Comparison of ENCODE assay signal across 14 cellular contexts in genomic region chr9:111959960-111960359, GRCh38.
A peak's percentile ranks its signal among the peaks of the same experiment; 100 is the strongest.
DNase-seq lines count a peak whose midpoint lies in the region; ATAC-seq, FAIRE-seq and TF ChIP-seq lines count a peak whose summit lies in the region.
"Had no signal": no experiment of that assay in that cellular context is flagged by ENCODE, and none has a peak within 500 bp of the region (broad histone marks: within the 10 kb centered on the region; RNA-seq: fewer than 3 reads in every experiment).

No MANE protein-coding gene starts in this region.

- H3K9ac ChIP-seq in K562 (ENCODE audit: insufficient read depth in 1 of 2, low read depth in 2 of 2, low read length in 2 of 2) (no peak overlapping the region), keratinocyte (ENCODE audit: control insufficient read depth, extremely low read depth, insufficient read depth, low read length) (peak overlapping the region; percentile 77)

- 26% methylated on average over 5 of the region's 5 CpGs for WGBS in K562 (ENCODE audit: insufficient coverage, low coverage, missing lambda C conversion rate)
- 73% methylated on average over 5 of the region's 5 CpGs; no CpG with 5 or more reads in 1 of the 2 donors for WGBS in transverse colon (ENCODE audit: low coverage in 1 of 2), 2 donors

- CTCF ChIA-PET in K562 (lab: Yijun Ruan, JAX; ENCODE audit: low intra/inter-chr PET ratio) = no interaction called here

- H3K4me2 ChIP-seq in K562 (ENCODE audit: insufficient read depth, low read length) (peak overlapping the region; percentile 48; the same call in 1 of the 2 replicates), keratinocyte (ENCODE audit: control insufficient read depth, extremely low read depth, insufficient read depth, low read depth, low read length) (peak overlapping the region; percentile 82)

- FAIRE-seq in K562 (lab: Jason Lieb, UNC) (no peak), keratinocyte (lab: Jason Lieb, UNC) (no peak)

- TF ChIP-seq CTCF in K562 (IDR thresholded peaks at IDR 0.05 in 2 of 3, conservative IDR thresholded peaks at IDR 0.05 in 1 of 3; ENCODE audit: insufficient read depth in 2 of 3, low read depth in 1 of 3, low read length in 3 of 3) = no peak
- TF ChIP-seq CTCF in keratinocyte (optimal IDR thresholded peaks at IDR 0.05 in 1 of 3, IDR thresholded peaks at IDR 0.05 in 1 of 3, conservative IDR thresholded peaks at IDR 0.05 in 1 of 3; ENCODE audit: extremely low read depth in 1 of 3, insufficient read depth in 2 of 3, low read length in 3 of 3) = no peak
- no peak for TF ChIP-seq CTCF in transverse colon (IDR thresholded peaks at IDR 0.05)

- H4K20me1 ChIP-seq in K562 (replicated peaks; ENCODE audit: control insufficient read depth, insufficient read depth, low read length) = no peaks in the 10 kb centered on the region
- no peaks in the 10 kb centered on the region for H4K20me1 ChIP-seq in keratinocyte (ENCODE audit: control insufficient read depth, extremely low read depth, insufficient read depth, low read length)

- in situ Hi-C loops in K562 (cut with MboI) = no loop called here
- in situ Hi-C loops in transverse colon (cut with MboI; ENCODE audit: low pct_ligation_motif_present in 1 of 4, low pct_unique_long_range_greater_than_20kb in 1 of 4, low sequenced_read_pairs in 3 of 4) = no loop called here

- intact Hi-C loops in K562 (cut with micrococcal nuclease) = loop anchor here (5.0 to 10.0 kb wide), 2 partner anchors 63 to 405 kb away; partner anchors contain the start of gene UGCG
- intact Hi-C loops in transverse colon (cut with DNase I; ENCODE audit: low total_unique reads) = no loop called here

- POLR2A ChIA-PET in K562 (lab: Yijun Ruan, JAX) = interaction anchor here (0.7 to 1.4 kb wide), 3 partner anchors 33 to 448 kb away, joined by 3 read pairs; no protein-coding TSS in a partner anchor

- ATAC-seq in K562 = peak; percentile 7; the same call in 2 of the 3 replicates
- ATAC-seq in GM21576 (IDR thresholded peaks at IDR 0.05; ENCODE audit: unreplicated experiment) = no peak

- H3K36me3 ChIP-seq in K562 (ENCODE audit: control insufficient read depth, insufficient read depth, low read length) (no peaks in the 10 kb centered on the region), keratinocyte (ENCODE audit: control insufficient read depth in 2 of 2, extremely low read depth in 1 of 2, insufficient read depth in 2 of 2, low read length in 2 of 2) (no peaks in the 10 kb centered on the region), transverse colon (no peaks in the 10 kb centered on the region)
- H3K36me3 ChIP-seq: heart left ventricle had no signal

- H3K9me3 ChIP-seq in K562 (replicated peaks; ENCODE audit: control insufficient read depth, insufficient read depth, low read depth, low read length) = no peaks in the 10 kb centered on the region
- no peaks in the 10 kb centered on the region for H3K9me3 ChIP-seq in keratinocyte (ENCODE audit: control insufficient read depth, low read depth, low read length)
- no peaks in the 10 kb centered on the region for H3K9me3 ChIP-seq in transverse colon
- H3K9me3 ChIP-seq: heart left ventricle, testis had no signal

- DNase-seq in DMS 273 (lab: John Stamatoyannopoulos, UW; ENCODE audit: unreplicated experiment) (peak; percentile 8), DMS 273 treated with DMSO at 0.1 percent for 48 hours (lab: John Stamatoyannopoulos, UW) (no peak), K562 (ENCODE audit: extremely low read depth in 1 of 4, low spot score in 3 of 4) (no peak), keratinocyte (ENCODE audit: low read depth, low spot score) (peak; percentile 93), transverse colon (no peak), T-helper 9 cell (no peak), NCI-H187 (lab: John Stamatoyannopoulos, UW) (no peak)
- DNase-seq: NCI-H187 treated with DMSO at 0.1 percent for 48 hours, nephron progenitor cell, testis had no signal

- no peaks in the 10 kb centered on the region for H3K9me1 ChIP-seq in K562 (ENCODE audit: control insufficient read depth, insufficient read depth, low read length)
- no peaks in the 10 kb centered on the region for H3K9me1 ChIP-seq in keratinocyte (ENCODE audit: control insufficient read depth, extremely low read depth, insufficient read depth, low read length)

- TF ChIP-seq POLR2A in K562 (conservative IDR thresholded peaks at IDR 0.05) = no peak
- TF ChIP-seq POLR2A in transverse colon (IDR thresholded peaks at IDR 0.05) = no peak

- no TSS peak for BruUV-seq in K562 (replicated peaks; lab: Mats Ljungman, UMichigan)

- dilution Hi-C loops in keratinocyte (cut with MboI; ENCODE audit: extremely low pct_ligation_motif_present, low sequenced_read_pairs) = no loop called here

- TF ChIP-seq EP300 in K562 (IDR thresholded peaks at IDR 0.05; ENCODE audit: low read length) (no peak), transverse colon (IDR thresholded peaks at IDR 0.05; ENCODE audit: low read depth) (no peak)

- H3K4me3 ChIP-seq in K562 (no peak overlapping the region), keratinocyte (ENCODE audit: control insufficient read depth in 2 of 3, extremely low read depth in 1 of 3, insufficient read depth in 2 of 3, low read depth in 1 of 3, low read length in 3 of 3) (no peak overlapping the region), transverse colon (no peak overlapping the region)
- H3K4me3 ChIP-seq: heart left ventricle, SK-N-MC, testis had no signal

- H3K4me1 ChIP-seq in K562 (replicated peaks in 1 of 2; ENCODE audit: control insufficient read depth in 2 of 2, insufficient read depth in 2 of 2, low read length in 2 of 2) (peaks cover 4 to 27% of the 10 kb centered on the region in 2 experiments; a peak in 3 of 5 replicates), keratinocyte (ENCODE audit: control insufficient read depth, extremely low read depth, insufficient read depth, low read length) (peaks cover 53% of the 10 kb centered on the region), transverse colon (peaks cover 4 to 55% (median 22%) of the 10 kb centered on the region in 4 donors)

- no peak for TF ChIP-seq RAD21 in K562 (CRISPR knock-in tag; conservative IDR thresholded peaks at IDR 0.05 in 1 of 2, IDR thresholded peaks at IDR 0.05 in 1 of 2)

- no peaks in the 10 kb centered on the region for H3K27me3 ChIP-seq in K562 (ENCODE audit: control insufficient read depth in 2 of 2, insufficient read depth in 2 of 2, low read length in 2 of 2)
- H3K27me3 ChIP-seq in keratinocyte (ENCODE audit: control insufficient read depth, extremely low read depth, insufficient read depth, low read length) = no peaks in the 10 kb centered on the region
- no peaks in the 10 kb centered on the region for H3K27me3 ChIP-seq in transverse colon
- H3K27me3 ChIP-seq: heart left ventricle, testis had no signal

- H3K79me2 ChIP-seq in K562 (ENCODE audit: control insufficient read depth, insufficient read depth, low read length) (no peaks in the 10 kb centered on the region), keratinocyte (ENCODE audit: control insufficient read depth, insufficient read depth, low read length) (no peaks in the 10 kb centered on the region)

- H2AFZ ChIP-seq in K562 (ENCODE audit: low read depth, low read length) = no peak overlapping the region
- H2AFZ ChIP-seq in keratinocyte (ENCODE audit: control insufficient read depth, low read length) = peak overlapping the region; percentile 31

- H3K27ac ChIP-seq in K562 (ENCODE audit: extremely low read depth, low read depth, low read length) (no peak overlapping the region; the same call in 2 of the 3 replicates), keratinocyte (ENCODE audit: control insufficient read depth, insufficient read depth, low read length) (peak overlapping the region; percentile 98), transverse colon (peak overlapping the region; percentile 58 to 79 (median 73))
- H3K27ac ChIP-seq: 22Rv1, SK-N-MC, testis had no signal

TF ChIP-seq in K562, 482 proteins besides CTCF, POLR2A, EP300 and RAD21:
- no peak for TF ChIP-seq JUND (IDR thresholded peaks at IDR 0.05; ENCODE audit: borderline replicate concordance, low read depth, low read length)
- TF ChIP-seq JUND (tag; IDR thresholded peaks at IDR 0.05; ENCODE audit: borderline replicate concordance, low read depth, low read length) = 0 out of 3 replicates have a peak, but pooled peaks have one; percentile 5
- TF ChIP-seq GTF2E2 (tag; IDR thresholded peaks at IDR 0.05) = no peak
- TF ChIP-seq FOSL1 (tag; conservative IDR thresholded peaks at IDR 0.05) = peak; percentile 61

Comparison
In these comparisons a context has a peak if more than half of its experiments do, and no peak if none do; other contexts are left out.
1. DNase-seq: peak in DMS 273 (single experiment) and keratinocyte (single experiment); none in DMS 273 treated with DMSO at 0.1 percent for 48 hours (single experiment), K562 (0 of 4), transverse colon (single experiment), T-helper 9 cell (single experiment) and NCI-H187 (0 of 2).